ENCODE assay signal across 19 cellular contexts in genomic region chr18:62987859-62988258, GRCh38.
"Had no signal": no experiment of that assay in that cellular context is flagged by ENCODE, and none has a peak within 500 bp of the region (broad histone marks: within the 10 kb centered on the region; RNA-seq: fewer than 3 reads in every experiment).

No MANE protein-coding gene starts in this region.

- H3K36me3 ChIP-seq: esophagus muscularis mucosa, gastrocnemius medialis, left ventricle myocardium inferior, lower lobe of right lung, ovary, right atrium auricular region, sigmoid colon, suprapubic skin, tibial artery had no signal

- H3K9me3 ChIP-seq: esophagus muscularis mucosa, gastrocnemius medialis, left ventricle myocardium inferior, lower lobe of right lung, ovary, right atrium auricular region, sigmoid colon, suprapubic skin, tibial artery had no signal

- H3K27me3 ChIP-seq: esophagus muscularis mucosa, gastrocnemius medialis, ovary, right atrium auricular region, sigmoid colon, suprapubic skin had no signal

- H3K4me1 Mint-ChIP-seq: central memory CD8-positive, alpha-beta T cell; memory B cell had no signal

- H3K4me3 ChIP-seq: gastrocnemius medialis, left ventricle myocardium inferior, right atrium auricular region, skin epidermis, suprapubic skin, tibial artery had no signal

- ATAC-seq: effector memory CD8-positive, alpha-beta T cell; gastrocnemius medialis; lower lobe of right lung; naive thymus-derived CD4-positive, alpha-beta T cell had no signal

- FAIRE-seq: keratinocyte had no signal

- DNase-seq: effector memory CD8-positive, alpha-beta T cell; gastrocnemius medialis; left ventricle myocardium inferior; lower lobe of right lung; naive thymus-derived CD4-positive, alpha-beta T cell; nephron progenitor cell; ovary; sigmoid colon; stimulated activated CD4-positive, alpha-beta T cell treated with anti-CD3 and anti-CD28 coated beads, Interleukin-12 subunit alpha, Interleukin-12 subunit beta, amount 100 ng/mL, for 4 hours; stimulated activated naive CD4-positive, alpha-beta T cell treated with Interleukin-2 at 50 U/mL for 16 hours; tibial artery had no signal

- H3K4me1 ChIP-seq: gastrocnemius medialis, lower lobe of right lung, suprapubic skin, tibial artery had no signal

- H3K36me3 Mint-ChIP-seq: memory B cell; naive thymus-derived CD4-positive, alpha-beta T cell had no signal

- H3K27ac ChIP-seq: epithelial cell of prostate, esophagus muscularis mucosa, gastrocnemius medialis, left ventricle myocardium inferior, lower lobe of right lung, ovary, right atrium auricular region, sigmoid colon, skin epidermis, suprapubic skin, tibial artery had no signal

- H3K4me3 Mint-ChIP-seq: central memory CD8-positive, alpha-beta T cell; effector memory CD8-positive, alpha-beta T cell; memory B cell; naive thymus-derived CD4-positive, alpha-beta T cell; nephron progenitor cell had no signal

- H3K27ac Mint-ChIP-seq: effector memory CD8-positive, alpha-beta T cell; memory B cell; naive thymus-derived CD4-positive, alpha-beta T cell had no signal

- H3K9me3 Mint-ChIP-seq: central memory CD8-positive, alpha-beta T cell; effector memory CD8-positive, alpha-beta T cell; memory B cell; naive thymus-derived CD4-positive, alpha-beta T cell; nephron progenitor cell had no signal
